8 cellular contexts compared by ENCODE assay signal in genomic region chr10:87659571-87660483, GRCh38. TPM values are rescaled to one million over a fixed set of nuclear protein-coding genes. Genes with fewer than 3 reads are reported as not detected.
DNase-seq lines count a peak whose midpoint lies in the region; ATAC-seq and TF ChIP-seq lines count a peak whose summit lies in the region.

Gene PAPSS2 (plus strand): TSS chr10:87659878. CDS start chr10:87659982, 104 bp downstream.

- H3K27me3 ChIP-seq in prostate gland (replicated peaks; ENCODE audit: insufficient read depth): no peaks in the 10 kb centered on the region

- H3K9me3 ChIP-seq in prostate gland: no peaks in the 10 kb centered on the region

- no peaks in the 10 kb centered on the region for H3K4me1 ChIP-seq in prostate gland (replicated peaks)

- WGBS in prostate gland: under 1% methylated on average over 68 of the region's 82 CpGs

- intact Hi-C loops in left ventricle myocardium superior (cut with micrococcal nuclease) (no loop called here), prostate gland (cut with DNase I) (loop anchor here (5.0 kb wide), 2 partner anchors 72 to 128 kb away; no protein-coding TSS in a partner anchor)

- peak within 1 kb of the TSS; percentile 53 to 58 for H3K4me3 ChIP-seq in prostate gland

- DNase-seq in AG08396 (ENCODE audit: low spot score): peak; percentile 76
- DNase-seq in GM19238 (ENCODE audit: insufficient read length, low spot score): peak; percentile 24
- DNase-seq in OCI-M1 (lab: John Stamatoyannopoulos, UW): peak; percentile 83
- DNase-seq in amniotic epithelial cell (ENCODE audit: low read depth): peak; percentile 66
- peak; percentile 81 for DNase-seq in left ventricle myocardium superior
- DNase-seq in prostate gland (ENCODE audit: low spot score): peak; percentile 5
- no peak for DNase-seq in NCI-H1930 (lab: John Stamatoyannopoulos, UW)

- H3K36me3 ChIP-seq in prostate gland: no peaks in the 10 kb centered on the region

- H3K27ac ChIP-seq in prostate gland: peak within 1 kb of the TSS; percentile 55 to 65

- TF ChIP-seq CTCF in prostate gland (IDR thresholded peaks at IDR 0.05): no peak

- no peak for TF ChIP-seq POLR2A in prostate gland (IDR thresholded peaks at IDR 0.05)

- peak; percentile 92 for ATAC-seq in left ventricle myocardium superior
- no peak for ATAC-seq in HG02973 (IDR thresholded peaks at IDR 0.05; ENCODE audit: unreplicated experiment)

RNA-seq across cellular contexts. Expression of gene PAPSS2, which starts in this region (rescaled TPM):
- 11.8 TPM for total RNA-seq in left ventricle myocardium superior
- 1 to 10 TPM; 5.5 to 9.0 TPM for total RNA-seq in prostate gland

Comparison
In these comparisons a context has a peak if more than half of its experiments do, and no peak if none do; other contexts are left out.
1. DNase-seq: peak in AG08396 (single experiment), GM19238 (single experiment), OCI-M1 (single experiment), amniotic epithelial cell (single experiment), left ventricle myocardium superior (single experiment) and prostate gland (single experiment); none in NCI-H1930 (0 of 2).